ENCODE assay signal across 8 cellular contexts in the genomic region with DNA sequence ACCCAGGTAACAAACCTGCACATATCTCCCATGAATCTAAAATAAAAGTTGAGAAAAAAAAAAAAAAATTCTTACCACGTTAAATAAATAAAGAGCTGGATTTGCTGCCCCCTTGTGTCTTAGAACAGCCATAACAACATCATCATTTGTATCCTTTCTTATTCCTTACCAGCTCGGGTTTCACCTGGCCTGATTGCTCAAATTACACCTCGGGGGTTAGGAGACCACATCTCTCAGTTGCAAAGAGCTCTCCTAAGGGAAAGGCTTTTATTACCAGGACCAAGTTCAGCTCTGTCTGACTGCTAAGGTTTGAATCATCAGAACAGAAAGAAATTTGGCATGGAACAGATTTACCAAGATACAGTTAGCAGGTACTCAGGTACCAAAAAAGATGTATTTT. TPM values are rescaled to one million over a fixed set of nuclear protein-coding genes. Genes with fewer than 3 reads are reported as not detected.
DNase-seq lines count a peak whose midpoint lies in the region; ATAC-seq and TF ChIP-seq lines count a peak whose summit lies in the region.

No MANE protein-coding gene starts in this region.

- in situ Hi-C loops in brain microvascular endothelial cell (cut with HindIII; ENCODE audit: low pct_ligation_motif_present, low sequenced_read_pairs), result no loop called here

- H3K27ac Mint-ChIP-seq in activated CD8-positive, alpha-beta memory T cell treated with anti-CD3 and anti-CD28 coated beads, Interleukin-2, amount 10 ng/mL, durations not matched to agents 7 days and 5 days, result no peak overlapping the region
- H3K27ac Mint-ChIP-seq in immature natural killer cell, result no peak overlapping the region
- no peak overlapping the region for H3K27ac Mint-ChIP-seq in stimulated activated effector memory CD8-positive, alpha-beta T cell treated with anti-CD3 and anti-CD28 coated beads, Interleukin-12 subunit alpha, Interleukin-12 subunit beta, amount 100 ng/mL, for 72 hours

- H3K36me3 Mint-ChIP-seq in activated CD8-positive, alpha-beta memory T cell treated with anti-CD3 and anti-CD28 coated beads, Interleukin-2, amount 10 ng/mL, durations not matched to agents 7 days and 5 days, result no peaks in the 10 kb centered on the region
- H3K36me3 Mint-ChIP-seq in immature natural killer cell, result no peaks in the 10 kb centered on the region
- no peaks in the 10 kb centered on the region for H3K36me3 Mint-ChIP-seq in stimulated activated effector memory CD8-positive, alpha-beta T cell treated with anti-CD3 and anti-CD28 coated beads, Interleukin-12 subunit alpha, Interleukin-12 subunit beta, amount 100 ng/mL, for 72 hours

- H3K27ac ChIP-seq in brain microvascular endothelial cell, result no peak overlapping the region

- DNase-seq in activated CD8-positive, alpha-beta memory T cell treated with anti-CD3 and anti-CD28 coated beads, Interleukin-2, amount 10 ng/mL, durations not matched to agents 7 days and 5 days, result peak; percentile 46
- DNase-seq in activated CD8-positive, alpha-beta memory T cell treated with anti-CD3 and anti-CD28 coated beads, Interleukin-2, amount 50 U/mL, for 48 hours, result no peak
- DNase-seq in NAMALWA (ENCODE audit: low spot score) (peak; percentile 81), RPMI7951 (ENCODE audit: low read depth) (peak; percentile 56), brain microvascular endothelial cell (peak; percentile 47), immature natural killer cell (peak; percentile 59 to 63 (median 61))
- DNase-seq in stimulated activated effector memory CD8-positive, alpha-beta T cell treated with anti-CD3 and anti-CD28 coated beads, Interleukin-12 subunit alpha, Interleukin-12 subunit beta, amount 100 ng/mL, for 72 hours (ENCODE audit: low spot score in 2 of 2), result peak in 1 of 2 donors; percentile 54

- CTCF ChIA-PET in activated CD8-positive, alpha-beta memory T cell treated with anti-CD3 and anti-CD28 coated beads, Interleukin-2, amount 10 ng/mL, durations not matched to agents 7 days and 5 days (lab: Charles Lee), result interaction anchor here (0.6 to 5.0 kb wide), 38 partner anchors 12 to 550 kb away, joined by 3 to 118 read pairs (median 5); partner anchors contain the start of gene RPL39L

- no peaks in the 10 kb centered on the region for H3K27me3 ChIP-seq in brain microvascular endothelial cell (replicated peaks)

- ATAC-seq in activated CD8-positive, alpha-beta memory T cell treated with anti-CD3 and anti-CD28 coated beads, Interleukin-2, amount 10 ng/mL, durations not matched to agents 7 days and 5 days, result peak; percentile 70
- peak; percentile 55 for ATAC-seq in stimulated activated effector memory CD8-positive, alpha-beta T cell treated with anti-CD3 and anti-CD28 coated beads, Interleukin-12 subunit alpha, Interleukin-12 subunit beta, amount 100 ng/mL, for 72 hours
- ATAC-seq in HG02798 (IDR thresholded peaks at IDR 0.05; ENCODE audit: poor library complexity, unreplicated experiment), result no peak

- H3K4me3 Mint-ChIP-seq in activated CD8-positive, alpha-beta memory T cell treated with anti-CD3 and anti-CD28 coated beads, Interleukin-2, amount 10 ng/mL, durations not matched to agents 7 days and 5 days, result no peak overlapping the region
- no peak overlapping the region for H3K4me3 Mint-ChIP-seq in immature natural killer cell
- H3K4me3 Mint-ChIP-seq in stimulated activated effector memory CD8-positive, alpha-beta T cell treated with anti-CD3 and anti-CD28 coated beads, Interleukin-12 subunit alpha, Interleukin-12 subunit beta, amount 100 ng/mL, for 72 hours, result no peak overlapping the region

- H3K36me3 ChIP-seq in brain microvascular endothelial cell (replicated peaks), result no peaks in the 10 kb centered on the region

- peaks cover 40% of the 10 kb centered on the region for H3K27me3 Mint-ChIP-seq in activated CD8-positive, alpha-beta memory T cell treated with anti-CD3 and anti-CD28 coated beads, Interleukin-2, amount 10 ng/mL, durations not matched to agents 7 days and 5 days
- peaks cover 5 to 13% (median 9%) of the 10 kb centered on the region in 3 donors for H3K27me3 Mint-ChIP-seq in immature natural killer cell (ENCODE audit: low read depth in 3 of 3)

- peak; percentile 66 for TF ChIP-seq CTCF in brain microvascular endothelial cell (IDR thresholded peaks at IDR 0.05; ENCODE audit: low read depth, low read length, missing control alignments)

- no peak overlapping the region for H3K4me3 ChIP-seq in brain microvascular endothelial cell (ENCODE audit: low read depth, low read length)

- no peaks in the 10 kb centered on the region for H3K9me3 Mint-ChIP-seq in activated CD8-positive, alpha-beta memory T cell treated with anti-CD3 and anti-CD28 coated beads, Interleukin-2, amount 10 ng/mL, durations not matched to agents 7 days and 5 days (ENCODE audit: low read depth)
- H3K9me3 Mint-ChIP-seq in immature natural killer cell, result no peaks in the 10 kb centered on the region
- no peaks in the 10 kb centered on the region for H3K9me3 Mint-ChIP-seq in stimulated activated effector memory CD8-positive, alpha-beta T cell treated with anti-CD3 and anti-CD28 coated beads, Interleukin-12 subunit alpha, Interleukin-12 subunit beta, amount 100 ng/mL, for 72 hours

- peaks cover 5% of the 10 kb centered on the region for H3K4me1 Mint-ChIP-seq in activated CD8-positive, alpha-beta memory T cell treated with anti-CD3 and anti-CD28 coated beads, Interleukin-2, amount 10 ng/mL, durations not matched to agents 7 days and 5 days
- H3K4me1 Mint-ChIP-seq in immature natural killer cell, result no peaks in the 10 kb centered on the region
- no peaks in the 10 kb centered on the region for H3K4me1 Mint-ChIP-seq in stimulated activated effector memory CD8-positive, alpha-beta T cell treated with anti-CD3 and anti-CD28 coated beads, Interleukin-12 subunit alpha, Interleukin-12 subunit beta, amount 100 ng/mL, for 72 hours

RNA-seq across cellular contexts. Expression of gene RPL39L, which starts 25.8 kb away (rescaled TPM):
- 10 to 100 TPM; 17.8 to 25.0 TPM for total RNA-seq in activated CD8-positive, alpha-beta memory T cell treated with anti-CD3 and anti-CD28 coated beads, Interleukin-2, amount 10 ng/mL, durations not matched to agents 7 days and 5 days
- 142 and 143 TPM in 2 replicates for total RNA-seq in RPMI7951 (2014; rRNA removed; shearing (Covaris generic))
- polyA plus RNA-seq in immature natural killer cell, result 10 to 100 TPM; 15.3 to 33.5 (median 31.8) TPM

RNA-seq across cellular contexts. Expression of gene RTP1, which starts 32.1 kb away (rescaled TPM):
- total RNA-seq in activated CD8-positive, alpha-beta memory T cell treated with anti-CD3 and anti-CD28 coated beads, Interleukin-2, amount 10 ng/mL, durations not matched to agents 7 days and 5 days, result not detected
- total RNA-seq in RPMI7951 (2014; rRNA removed; shearing (Covaris generic)), result not detected in 2 replicates
- not detected for polyA plus RNA-seq in immature natural killer cell
